In the genomic region with DNA sequence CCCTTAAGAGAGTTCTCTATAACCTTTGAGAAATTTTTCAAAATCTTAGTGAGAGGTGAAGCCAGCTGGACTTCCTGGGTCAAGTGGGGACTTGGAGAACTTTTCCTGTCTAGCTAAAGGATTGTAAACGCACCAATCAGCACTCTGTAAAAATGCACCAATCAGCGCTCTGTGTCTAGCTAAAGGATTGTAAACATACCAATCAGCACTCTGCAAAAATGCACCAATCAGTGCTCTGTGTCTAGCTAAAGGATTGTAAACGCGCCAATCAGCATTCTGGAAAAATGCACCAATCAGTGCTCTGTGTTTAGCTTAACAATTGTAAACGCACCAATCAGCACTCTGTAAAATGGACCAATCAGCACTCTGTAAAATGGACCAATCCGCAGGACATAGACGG, we compare ENCODE assay signal across 6 cellular contexts. TPM values are rescaled to one million over a fixed set of nuclear protein-coding genes. Genes with fewer than 3 reads are reported as not detected.
"Had no signal": no experiment of that assay in that cellular context is flagged by ENCODE, and none has a peak within 500 bp of the region (broad histone marks: within the 10 kb centered on the region; RNA-seq: fewer than 3 reads in every experiment).

No MANE protein-coding gene starts in this region.

RNA-seq across cellular contexts. Expression of gene DNAAF4, which starts 21.0 kb away (rescaled TPM):
- total RNA-seq: activated CD4-positive, alpha-beta memory T cell treated with anti-CD3 and anti-CD28 coated beads, Interleukin-2, amount 10 ng/mL, durations not matched to agents 7 days and 5 days; activated CD4-positive, alpha-beta T cell treated with anti-CD3 and anti-CD28 coated beads, Interleukin-2, amount 10 ng/mL, durations not matched to agents 7 days and 5 days; activated CD8-positive, alpha-beta memory T cell treated with anti-CD3 and anti-CD28 coated beads, Interleukin-2, amount 10 ng/mL, durations not matched to agents 7 days and 5 days; activated CD8-positive, alpha-beta T cell treated with anti-CD3 and anti-CD28 coated beads, Interleukin-2, amount 10 ng/mL, durations not matched to agents 7 days and 5 days; T-helper 1 cell treated with Interleukin-12 subunit alpha and Interleukin-12 subunit beta and Interleukin-4 antibody, amounts not matched to agents 30 ng/mL and 1 ng/mL, for 36 hours; T-helper 2 cell treated with Interferon-gamma antibody and Interleukin-4, amounts not matched to agents 100 ng/mL and 5 ng/mL, for 36 hours had no signal
